Comparison of ENCODE assay signal across 8 cellular contexts in the genomic region with DNA sequence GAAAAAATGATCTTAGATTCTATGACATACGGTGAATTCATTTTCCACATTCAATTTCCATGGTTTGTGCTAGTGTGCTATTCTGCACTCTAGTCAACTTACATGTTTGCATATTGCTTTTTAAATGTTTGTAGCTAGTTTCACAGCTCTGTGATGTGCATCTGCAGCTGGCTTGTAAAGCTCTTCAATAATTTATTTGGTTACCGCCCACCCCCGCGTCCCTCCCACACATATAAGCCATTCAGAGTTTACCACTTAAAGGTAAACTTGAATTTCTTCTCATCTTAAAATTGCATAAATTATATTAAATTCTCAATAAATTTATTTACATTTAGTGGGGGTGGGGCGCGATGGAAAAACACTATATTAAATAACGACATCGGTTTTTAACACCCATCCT. TPM values are rescaled to one million over a fixed set of nuclear protein-coding genes. Genes with fewer than 3 reads are reported as not detected.
DNase-seq lines count a peak whose midpoint lies in the region; ATAC-seq and TF ChIP-seq lines count a peak whose summit lies in the region.

No MANE protein-coding gene starts in this region.

- peak overlapping the region; percentile 90 to 92 for H3K4me3 Mint-ChIP-seq in activated T-cell treated with anti-CD3 and anti-CD28 coated beads, Interleukin-2, amount 50 U/mL, for 72 hours

- no peaks in the 10 kb centered on the region for H3K27me3 ChIP-seq in Loucy (ENCODE audit: insufficient read depth, low read length, poor library complexity, severe bottlenecking)
- H3K27me3 ChIP-seq in heart right ventricle, result peaks cover 0 to 78% (median 0%) of the 10 kb centered on the region in 7 donors
- no peaks in the 10 kb centered on the region for H3K27me3 ChIP-seq in skeletal muscle tissue (ENCODE audit: control insufficient read depth in 3 of 3, insufficient read depth in 3 of 3, low read length in 3 of 3)

- peak overlapping the region; percentile 90 for H2AFZ ChIP-seq in Loucy (ENCODE audit: low read length)

- H3K9me3 Mint-ChIP-seq in activated T-cell treated with anti-CD3 and anti-CD28 coated beads, Interleukin-2, amount 50 U/mL, for 72 hours, result no peaks in the 10 kb centered on the region

- H3K36me3 ChIP-seq in Loucy (ENCODE audit: insufficient read depth, low read length), result no peaks in the 10 kb centered on the region
- H3K36me3 ChIP-seq in heart right ventricle, result no peaks in the 10 kb centered on the region
- no peaks in the 10 kb centered on the region for H3K36me3 ChIP-seq in skeletal muscle tissue (ENCODE audit: control insufficient read depth in 3 of 3, insufficient read depth in 3 of 3, low read length in 3 of 3)

- H4K20me1 ChIP-seq in Loucy (ENCODE audit: insufficient read depth, low read length, poor library complexity, severe bottlenecking), result peaks cover 7% of the 10 kb centered on the region

- in situ Hi-C loops in GM13976 (cut with MboI; ENCODE audit: low sequenced_read_pairs, unreplicated experiment), result no loop called here

- H3K9ac ChIP-seq in Loucy (ENCODE audit: low read depth, low read length, poor library complexity, severe bottlenecking), result peak overlapping the region; percentile 85
- no peak overlapping the region for H3K9ac ChIP-seq in skeletal muscle tissue (ENCODE audit: low read depth in 1 of 3, low read length in 3 of 3)

- no peaks in the 10 kb centered on the region for H3F3A ChIP-seq in Loucy (ENCODE audit: low read depth)

- peaks cover 23% of the 10 kb centered on the region for H3K4me1 Mint-ChIP-seq in activated T-cell treated with anti-CD3 and anti-CD28 coated beads, Interleukin-2, amount 50 U/mL, for 72 hours (ENCODE audit: low read depth)

- peak overlapping the region; percentile 93 for H3K27ac Mint-ChIP-seq in activated T-cell treated with anti-CD3 and anti-CD28 coated beads, Interleukin-2, amount 50 U/mL, for 72 hours

- H3K4me3 ChIP-seq in Loucy (ENCODE audit: low read length, poor library complexity, severe bottlenecking), result peak overlapping the region; percentile 96
- H3K4me3 ChIP-seq in heart right ventricle, result peak overlapping the region; percentile 47 to 74 (median 64)
- H3K4me3 ChIP-seq in skeletal muscle tissue (ENCODE audit: low read length in 3 of 3), result peak overlapping the region; percentile 65 to 79 (median 76)

- H3K4me1 ChIP-seq in Loucy (ENCODE audit: insufficient read depth, low read length, poor library complexity, severe bottlenecking), result peaks cover 2% of the 10 kb centered on the region
- peaks cover 0 to 36% (median 0%) of the 10 kb centered on the region in 9 donors for H3K4me1 ChIP-seq in heart right ventricle
- no peaks in the 10 kb centered on the region for H3K4me1 ChIP-seq in skeletal muscle tissue (ENCODE audit: control insufficient read depth in 3 of 3, insufficient read depth in 3 of 3, low read length in 3 of 3)

- H3K27ac ChIP-seq in heart right ventricle (peak overlapping the region in 6 of 10 donors; percentile 68 to 90 (median 86)), skeletal muscle tissue (ENCODE audit: low read depth, low read length) (no peak overlapping the region)

- TF ChIP-seq CTCF in Loucy (conservative IDR thresholded peaks at IDR 0.05; ENCODE audit: low read length) (no peak), heart right ventricle (IDR thresholded peaks at IDR 0.05) (no peak), GM13976 (IDR thresholded peaks at IDR 0.05; ENCODE audit: borderline replicate concordance, control extremely low read depth, extremely low read depth, insufficient read depth, missing control alignments) (no peak)

- ATAC-seq in GM21529 (IDR thresholded peaks at IDR 0.05; ENCODE audit: unreplicated experiment) (peak; percentile 35), heart right ventricle (peak in 3 of 8 donors; percentile 17 to 29 (median 21))
- peak; percentile 26 to 34 for ATAC-seq in activated T-cell treated with anti-CD3 and anti-CD28 coated beads, Interleukin-2, amount 50 U/mL, for 72 hours (replicated peaks in 1 of 2)

- peaks cover 0 to 2% of the 10 kb centered on the region in 2 donors for H3K36me3 Mint-ChIP-seq in activated T-cell treated with anti-CD3 and anti-CD28 coated beads, Interleukin-2, amount 50 U/mL, for 72 hours (ENCODE audit: insufficient read depth in 2 of 2)

- DNase-seq in DMS53 (lab: John Stamatoyannopoulos, UW), result peak; percentile 62
- DNase-seq in activated T-cell treated with anti-CD3 and anti-CD28 coated beads, Interleukin-2, amount 50 U/mL, for 72 hours, result peak; percentile 7 to 8
- peak in 1 of 2 donors; percentile 3 for DNase-seq in heart right ventricle
- DNase-seq in GM13976 (ENCODE audit: low spot score), result no peak
- no peak for DNase-seq in C1 segment of cervical spinal cord (lab: John Stamatoyannopoulos, UW)

- intact Hi-C loops in heart right ventricle (cut with DNase I), result loop anchor here in 4 of 10 donors (5.0 to 10.0 kb wide), 4 partner anchors 164 to 444 kb away; a partner anchor contains a TSS

- WGBS in heart right ventricle, 2 donors, result 3% methylated on average over 8 of the region's 8 CpGs

- peaks cover 33% of the 10 kb centered on the region for H3K79me2 ChIP-seq in Loucy (ENCODE audit: insufficient read depth, low read length)

- no peaks in the 10 kb centered on the region for H3K9me2 ChIP-seq in Loucy (replicated peaks; ENCODE audit: low read depth, low read length)

- H3K9me3 ChIP-seq in Loucy (ENCODE audit: insufficient read depth, low read depth, low read length), result no peaks in the 10 kb centered on the region
- no peaks in the 10 kb centered on the region for H3K9me3 ChIP-seq in heart right ventricle
- no peaks in the 10 kb centered on the region for H3K9me3 ChIP-seq in skeletal muscle tissue (ENCODE audit: control insufficient read depth in 3 of 3, low read length in 3 of 3)

- peak overlapping the region; percentile 83 for H3K4me2 ChIP-seq in Loucy (ENCODE audit: low read depth, low read length, poor library complexity, severe bottlenecking)

- H3K27me3 Mint-ChIP-seq in activated T-cell treated with anti-CD3 and anti-CD28 coated beads, Interleukin-2, amount 50 U/mL, for 72 hours (ENCODE audit: low read depth), result peaks cover 10% of the 10 kb centered on the region

RNA-seq across cellular contexts. Expression of a gene that starts 0.3 kb away (rescaled TPM):
- total RNA-seq in activated T-cell treated with anti-CD3 and anti-CD28 coated beads, Interleukin-2, amount 50 U/mL, for 72 hours, result 10 to 100 TPM; 57.7 to 66.5 TPM
- 10 to 100 TPM; 14.7 to 36.7 (median 25.7) TPM for total RNA-seq in heart right ventricle
- polyA plus RNA-seq in heart right ventricle, result 10 to 100 TPM; 11.4 to 29.1 TPM
- total RNA-seq in skeletal muscle tissue, result 3.7 TPM

Comparison
In these comparisons a context has a peak if more than half of its experiments do, and no peak if none do; other contexts are left out.
1. DNase-seq: peak in DMS53 (single experiment) and activated T-cell treated with anti-CD3 and anti-CD28 coated beads, Interleukin-2, amount 50 U/mL, for 72 hours (2 of 2); none in GM13976 (single experiment) and C1 segment of cervical spinal cord (0 of 14).
2. Peak in every context shown above with its lines, with median percentiles within 50 percentile points of each other: H3K4me3 ChIP-seq.